ENCODE assay signal across 21 cellular contexts in genomic region chr2:177506506-177506905, GRCh38.
"Had no signal": no experiment of that assay in that cellular context is flagged by ENCODE, and none has a peak within 500 bp of the region (broad histone marks: within the 10 kb centered on the region; RNA-seq: fewer than 3 reads in every experiment).

No MANE protein-coding gene starts in this region.

- H3K27ac ChIP-seq: RWPE1 had no signal

- H3K4me2 ChIP-seq: SK-N-SH had no signal

- ATAC-seq: Panc1, PC-3 had no signal

- H3K9me3 ChIP-seq: SK-N-SH had no signal

- H3K9ac ChIP-seq: SK-N-SH had no signal

- DNase-seq: Karpas-422, KG1, MM.1S, NCI-H1092 treated with DMSO at 0.1 percent for 48 hours, NCI-H1436, NCI-H187, NCI-H2029, NCI-H2081 treated with DMSO at 0.1 percent for 48 hours, NCI-H2171, NCI-H226, NCI-H446, NCI-H510A, NCI-H524 treated with DMSO at 0.1 percent for 48 hours, NCI-H69, NCI-H774, PC-3, SHP77, SK-N-SH, SW 1271 had no signal
